In the genomic region with DNA sequence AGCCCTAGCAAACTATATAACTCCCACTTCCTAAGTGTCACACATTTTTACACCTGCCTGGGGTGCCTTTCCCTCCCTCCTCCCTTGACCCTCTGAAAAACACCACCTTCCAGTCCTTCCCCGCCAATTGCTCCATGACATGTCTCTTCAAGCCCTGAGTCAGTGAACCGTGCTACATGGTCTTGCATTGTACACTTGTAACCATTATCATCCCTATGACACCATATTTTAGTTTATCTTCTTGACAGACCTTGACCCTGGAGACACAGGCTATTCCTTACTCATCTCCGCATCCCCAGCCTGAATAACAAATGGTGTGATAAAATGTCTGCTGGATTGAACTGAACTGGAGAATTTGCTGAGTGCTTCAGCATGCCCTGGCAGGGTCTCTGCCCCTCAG, we compare ENCODE assay signal across 23 cellular contexts. TPM values are rescaled to one million over a fixed set of nuclear protein-coding genes. Genes with fewer than 3 reads are reported as not detected.
A peak's percentile ranks its signal among the peaks of the same experiment; 100 is the strongest.
DNase-seq lines count a peak whose midpoint lies in the region; ATAC-seq, FAIRE-seq and TF ChIP-seq lines count a peak whose summit lies in the region.
"Had no signal": no experiment of that assay in that cellular context is flagged by ENCODE, and none has a peak within 500 bp of the region (broad histone marks: within the 10 kb centered on the region; RNA-seq: fewer than 3 reads in every experiment).

No MANE protein-coding gene starts in this region.

- H4K91ac ChIP-seq in IMR-90 (ENCODE audit: insufficient read depth, low read depth, low read length), result no peak overlapping the region

- CTCF ChIA-PET in Caco-2 (lab: Charles Lee), result no interaction called here
- CTCF ChIA-PET in IMR-90 (lab: Yijun Ruan, JAX), result interaction anchor here (1.4 to 1.5 kb wide), 2 partner anchors 10 to 39 kb away, joined by 5 read pairs; no protein-coding TSS in a partner anchor

- H3K36me3 ChIP-seq in Caco-2 (ENCODE audit: control insufficient read depth, insufficient read depth, low read length) (no peaks in the 10 kb centered on the region), IMR-90 (ENCODE audit: control insufficient read depth, insufficient read depth, low read length) (no peaks in the 10 kb centered on the region), colonic mucosa (no peaks in the 10 kb centered on the region), aorta (ENCODE audit: control insufficient read depth in 1 of 2, insufficient read depth in 2 of 2, low read length in 1 of 2) (no peaks in the 10 kb centered on the region)
- H3K36me3 ChIP-seq: BLaER1, MG63, Peyer's patch had no signal

- H3K27ac ChIP-seq in IMR-90 (ENCODE audit: insufficient read depth, low read length) (no peak overlapping the region), colonic mucosa (peak overlapping the region; percentile 31), aorta (ENCODE audit: low read depth in 1 of 2, low read length in 2 of 2) (no peak overlapping the region)
- H3K27ac ChIP-seq: A549, BLaER1, Peyer's patch had no signal

- H3K9me3 Mint-ChIP-seq in Caco-2 (ENCODE audit: unreplicated experiment), result no peaks in the 10 kb centered on the region
- peaks cover 3% of the 10 kb centered on the region for H3K9me3 Mint-ChIP-seq in neural crest cell
- H3K9me3 Mint-ChIP-seq: CD4-positive, alpha-beta T cell; GM23338 had no signal

- no peak overlapping the region for H2AK9ac ChIP-seq in IMR-90 (replicated peaks; ENCODE audit: low read depth, low read length, poor library complexity)

- H3K18ac ChIP-seq in IMR-90 (ENCODE audit: low read depth, low read length), result no peak overlapping the region

- 81% methylated on average over 2 of the region's 3 CpGs; no CpG with 5 or more reads in 1 of the 2 experiments for WGBS in IMR-90 (ENCODE audit: extremely low coverage in 2 of 2, insufficient read length in 1 of 2), 2 experiments
- WGBS in aorta, 2 donors, result 96 to 97% methylated on average over 3 of the region's 3 CpGs

- H2BK20ac ChIP-seq in IMR-90 (ENCODE audit: low read depth, low read length), result no peak overlapping the region

- DNase-seq in Caco-2 (no peak), IMR-90 (no peak), colonic mucosa (no peak), neural crest cell (ENCODE audit: low read depth, low spot score) (no peak), H54 (ENCODE audit: insufficient read length, low spot score) (no peak), posterior cingulate gyrus (no peak), aorta (no peak)
- DNase-seq: CD4-positive, alpha-beta T cell; COR-L47; Kasumi-1; MG63; NCI-H1436; NCI-H2029; NCI-H226; NCI-H510A treated with DMSO at 0.1 percent for 48 hours; NCI-H748 treated with DMSO at 0.1 percent for 48 hours; Peyer's patch had no signal

- BruUV-seq in Caco-2 (replicated peaks; lab: Mats Ljungman, UMichigan) (no TSS peak), IMR-90 (replicated peaks; lab: Mats Ljungman, UMichigan) (no TSS peak)

- TF ChIP-seq CTCF in Caco-2 (IDR thresholded peaks at IDR 0.05; ENCODE audit: insufficient read depth in 1 of 2, low read depth in 1 of 2, low read length in 1 of 2, severe bottlenecking in 1 of 2, unreplicated experiment in 1 of 2) (no peak), IMR-90 (conservative IDR thresholded peaks at IDR 0.05; ENCODE audit: low read depth, low read length) (no peak), colonic mucosa (IDR thresholded peaks at IDR 0.05) (no peak), neural crest cell (conservative IDR thresholded peaks at IDR 0.05) (no peak)

- intact Hi-C loops in Caco-2 (cut with micrococcal nuclease; ENCODE audit: unreplicated experiment), result loop anchor here (2.0 kb wide), 1 partner anchor 37 kb away; a partner anchor contains a TSS
- intact Hi-C loops in IMR-90 (cut with micrococcal nuclease), result no loop called here
- intact Hi-C loops in colonic mucosa (cut with DNase I), result no loop called here
- intact Hi-C loops in posterior cingulate gyrus (cut with DNase I), result no loop called here
- intact Hi-C loops in aorta (cut with DNase I), result no loop called here

- peaks cover 12% of the 10 kb centered on the region for H3K9me1 ChIP-seq in IMR-90 (ENCODE audit: insufficient read depth, low read length)

- H2BK120ac ChIP-seq in IMR-90 (ENCODE audit: low read depth, low read length), result no peak overlapping the region

- in situ Hi-C loops in IMR-90 (cut with MboI; ENCODE audit: low sequenced_read_pairs), result no loop called here

- H2AK5ac ChIP-seq in IMR-90 (ENCODE audit: low read depth, low read length), result peak overlapping the region; percentile 51; the same call in 1 of the 2 replicates

- H3K56ac ChIP-seq in IMR-90 (ENCODE audit: extremely low read depth, insufficient read depth, low read length), result no peak overlapping the region

- POLR2A ChIA-PET in Caco-2 (lab: Charles Lee) (no interaction called here), IMR-90 (lab: Charles Lee; ENCODE audit: unreplicated experiment) (no interaction called here)

- H3K27me3 Mint-ChIP-seq in Caco-2 (ENCODE audit: insufficient read depth, unreplicated experiment) (no peaks in the 10 kb centered on the region), neural crest cell (ENCODE audit: low read depth) (no peaks in the 10 kb centered on the region)

- H4K8ac ChIP-seq in IMR-90 (ENCODE audit: low read depth in 2 of 2, low read length in 2 of 2), result no peak overlapping the region

- TF ChIP-seq POLR2A in IMR-90 (IDR thresholded peaks at IDR 0.05; ENCODE audit: low read depth, low read length) (no peak), H54 (IDR thresholded peaks at IDR 0.05; ENCODE audit: low read depth, low read length) (no peak)

- H2BK5ac ChIP-seq in IMR-90 (ENCODE audit: low read depth, low read length, poor library complexity, severe bottlenecking), result no peak overlapping the region

- H2BK15ac ChIP-seq in IMR-90 (ENCODE audit: low read depth, low read length), result 0 out of 3 replicates have a peak overlapping the region, but pooled peaks have one; percentile 16

- no peak overlapping the region for H3K4ac ChIP-seq in IMR-90 (ENCODE audit: low read depth, low read length)

- no peak overlapping the region for H2AFZ ChIP-seq in IMR-90 (replicated peaks; ENCODE audit: low read length, poor library complexity)

- no peaks in the 10 kb centered on the region for H4K20me1 ChIP-seq in IMR-90 (ENCODE audit: insufficient read depth, low read length)
- H4K20me1 ChIP-seq: BLaER1 had no signal

- FAIRE-seq in H54 (lab: Jason Lieb, UNC), result no peak
- FAIRE-seq: GM12891 had no signal

- H3K4me1 Mint-ChIP-seq in Caco-2 (ENCODE audit: low read depth, unreplicated experiment) (peaks cover 63% of the 10 kb centered on the region), neural crest cell (peaks cover 30% of the 10 kb centered on the region)

- H3K4me3 Mint-ChIP-seq in Caco-2 (ENCODE audit: unreplicated experiment) (no peak overlapping the region), neural crest cell (no peak overlapping the region)
- H3K4me3 Mint-ChIP-seq: CD4-positive, alpha-beta T cell; GM23338 had no signal

- H3K9ac ChIP-seq in IMR-90 (ENCODE audit: low read depth, low read length), result no peak overlapping the region
- H3K9ac ChIP-seq in colonic mucosa (ENCODE audit: low read depth in 2 of 2, low read length in 2 of 2), result no peak overlapping the region
- H3K9ac ChIP-seq: BLaER1 had no signal

- H3K4me2 ChIP-seq in IMR-90 (ENCODE audit: low read depth, low read length), result no peak overlapping the region
- H3K4me2 ChIP-seq: A549, GM23338 had no signal

- H3K14ac ChIP-seq in IMR-90 (replicated peaks; ENCODE audit: low read depth, low read length), result no peak overlapping the region

- H3K27me3 ChIP-seq in Caco-2 (replicated peaks; ENCODE audit: control insufficient read depth, insufficient read depth, low read length), result no peaks in the 10 kb centered on the region
- H3K27me3 ChIP-seq in IMR-90 (ENCODE audit: control insufficient read depth, insufficient read depth, low read length), result no peaks in the 10 kb centered on the region
- H3K27me3 ChIP-seq in colonic mucosa, result no peaks in the 10 kb centered on the region
- no peaks in the 10 kb centered on the region for H3K27me3 ChIP-seq in aorta (ENCODE audit: control insufficient read depth in 1 of 2, insufficient read depth in 2 of 2, low read length in 1 of 2)
- H3K27me3 ChIP-seq: BLaER1, MG63, Peyer's patch had no signal

- no peak overlapping the region for H3K23ac ChIP-seq in IMR-90 (ENCODE audit: low read depth, low read length)

- no peaks in the 10 kb centered on the region for H3K36me3 Mint-ChIP-seq in Caco-2 (ENCODE audit: insufficient read depth, unreplicated experiment)
- H3K36me3 Mint-ChIP-seq in neural crest cell (ENCODE audit: low read depth), result no peaks in the 10 kb centered on the region

- H3K27ac Mint-ChIP-seq in Caco-2 (ENCODE audit: unreplicated experiment) (peak overlapping the region; percentile 11), neural crest cell (ENCODE audit: unreplicated experiment) (peak overlapping the region; percentile 32)
- H3K27ac Mint-ChIP-seq: CD4-positive, alpha-beta T cell; GM23338 had no signal

- ATAC-seq in IMR-90 (ENCODE audit: low read depth) (no peak), aorta (ENCODE audit: low FRiP score) (no peak)
- ATAC-seq: GM23338, HCT116 had no signal

- dilution Hi-C loops in IMR-90 (cut with HindIII; ENCODE audit: low sequenced_read_pairs, unreplicated experiment), result no loop called here

- no peak overlapping the region for H4K5ac ChIP-seq in IMR-90 (ENCODE audit: low read depth, low read length)

- H3K4me3 ChIP-seq in Caco-2 (ENCODE audit: low read depth, low read length) (no peak overlapping the region), IMR-90 (ENCODE audit: insufficient read depth, low read depth, low read length) (no peak overlapping the region), colonic mucosa (no peak overlapping the region), aorta (ENCODE audit: low read length in 2 of 2) (no peak overlapping the region)
- H3K4me3 ChIP-seq: A549, BLaER1, GM23338, MG63, Peyer's patch had no signal

- TF ChIP-seq RAD21 in IMR-90 (IDR thresholded peaks at IDR 0.05; ENCODE audit: low read length), result no peak

- H3K4me1 ChIP-seq in Caco-2 (peaks cover 60% of the 10 kb centered on the region), IMR-90 (ENCODE audit: control insufficient read depth, insufficient read depth, low read length) (peaks cover 19% of the 10 kb centered on the region), colonic mucosa (peaks cover 4% of the 10 kb centered on the region), aorta (ENCODE audit: control insufficient read depth in 1 of 2, insufficient read depth in 2 of 2, low read length in 2 of 2) (no peaks in the 10 kb centered on the region)
- H3K4me1 ChIP-seq: A549 had no signal

- no peaks in the 10 kb centered on the region for H3K79me1 ChIP-seq in IMR-90 (ENCODE audit: low read depth in 1 of 2, low read length in 2 of 2)

- H3K9me3 ChIP-seq in Caco-2 (no peaks in the 10 kb centered on the region), IMR-90 (ENCODE audit: control insufficient read depth, insufficient read depth, low read length) (no peaks in the 10 kb centered on the region), colonic mucosa (no peaks in the 10 kb centered on the region), aorta (ENCODE audit: control insufficient read depth, low read length) (no peaks in the 10 kb centered on the region)
- H3K9me3 ChIP-seq: A549, BLaER1, MG63, Peyer's patch had no signal

RNA-seq across cellular contexts. Expression of a gene that starts 36.9 kb away (rescaled TPM):
- 107 and 120 TPM in 2 replicates for total RNA-seq in Caco-2 (2022)
- 28.6 and 31.7 TPM in 2 replicates for total RNA-seq in IMR-90 (2012; rRNA removed)
- 68.0 and 71.4 TPM in 2 replicates for polyA plus RNA-seq in IMR-90 (2012; rRNA removed)
- polyA plus RNA-seq in IMR-90 (2012; cell fraction: cytosol; rRNA removed), result 42.9 and 47.7 TPM in 2 replicates
- 157 and 165 TPM in 2 replicates for polyA plus RNA-seq in IMR-90 (2012; cell fraction: nucleus; rRNA removed; ENCODE audit: low replicate concordance)
- 100 to 1,000 TPM; 113 to 117 TPM for total RNA-seq in colonic mucosa
- total RNA-seq in neural crest cell, result 105 and 114 TPM in 2 replicates
- total RNA-seq in aorta, result 100 to 1,000 TPM; 169 to 184 TPM
- polyA plus RNA-seq in aorta, result 100 to 1,000 TPM in 1 of 2 donors, 10 to 100 TPM in 1; 35.2 to 161 TPM

RNA-seq across cellular contexts. Expression of a gene that starts 47.8 kb away (rescaled TPM):
- total RNA-seq in Caco-2 (2022), result 206 and 212 TPM in 2 replicates
- total RNA-seq in IMR-90 (2012; rRNA removed), result 144 and 146 TPM in 2 replicates
- polyA plus RNA-seq in IMR-90 (2012; rRNA removed), result 101 and 106 TPM in 2 replicates
- 58.6 and 84.5 TPM in 2 replicates for polyA plus RNA-seq in IMR-90 (2012; cell fraction: cytosol; rRNA removed)
- 41.6 and 70.5 TPM in 2 replicates for polyA plus RNA-seq in IMR-90 (2012; cell fraction: nucleus; rRNA removed; ENCODE audit: low replicate concordance)
- total RNA-seq in colonic mucosa, result 100 to 1,000 TPM in 1 of 2 donors, 10 to 100 TPM in 1; 72.7 to 162 TPM
- total RNA-seq in neural crest cell, result 280 TPM in 2 replicates
- total RNA-seq in aorta, result 10 to 100 TPM; 43.2 to 48.7 TPM
- 10 to 100 TPM; 37.8 to 44.9 TPM for polyA plus RNA-seq in aorta

RNA-seq across cellular contexts. Expression of a gene that starts 50.3 kb away (rescaled TPM):
- total RNA-seq in Caco-2 (2022) (not detected in 2 replicates), IMR-90 (2012; rRNA removed) (not detected in 2 replicates), colonic mucosa (not detected), neural crest cell (14.3 and 15.5 TPM in 2 replicates), aorta (not detected)
- polyA plus RNA-seq in IMR-90 (2012; rRNA removed) (not detected in 2 replicates), aorta (not detected)
- polyA plus RNA-seq in IMR-90 (2012; cell fraction: cytosol; rRNA removed), result not detected in 2 replicates
- polyA plus RNA-seq in IMR-90 (2012; cell fraction: nucleus; rRNA removed; ENCODE audit: low replicate concordance), result not detected in 2 replicates
- total RNA-seq: CD4-positive, alpha-beta T cell had no signal

RNA-seq across cellular contexts. Expression of a gene that starts 50.8 kb away (rescaled TPM):
- total RNA-seq in Caco-2 (2022) (not detected in 2 replicates), IMR-90 (2012; rRNA removed) (not detected in 2 replicates), colonic mucosa (1 to 10 TPM; 2.5 to 7.1 TPM), neural crest cell (3.0 and 3.9 TPM in 2 replicates), aorta (10 to 100 TPM; 17.8 to 27.7 TPM)
- polyA plus RNA-seq in IMR-90 (2012; rRNA removed) (not detected in 2 replicates), aorta (under 1 TPM in 1 of 2 donors, not detected in 1; 0.23 TPM)
- polyA plus RNA-seq in IMR-90 (2012; cell fraction: cytosol; rRNA removed), result 0.02 TPM in 1 of 2 replicates, not detected in the other
- polyA plus RNA-seq in IMR-90 (2012; cell fraction: nucleus; rRNA removed; ENCODE audit: low replicate concordance), result 0.04 TPM in 1 of 2 replicates, not detected in the other
- total RNA-seq: CD4-positive, alpha-beta T cell; G401 had no signal
- polyA plus RNA-seq: GM23338 had no signal

Comparison
In these comparisons a context has a peak if more than half of its experiments do, and no peak if none do; other contexts are left out.
1. RNA of a gene that starts 50.3 kb away (total RNA-seq): 14.3 to 15.5 TPM in neural crest cell; not detected in aorta, not detected in Caco-2, not detected in IMR-90 and not detected in colonic mucosa; every median in the first group is over 10 times any median in the second.